11 cellular contexts compared by ENCODE assay signal in genomic region chr2:190404487-190404886, GRCh38. TPM values are rescaled to one million over a fixed set of nuclear protein-coding genes. Genes with fewer than 3 reads are reported as not detected.
A peak's percentile ranks its signal among the peaks of the same experiment; 100 is the strongest.
DNase-seq lines count a peak whose midpoint lies in the region; ATAC-seq, FAIRE-seq and TF ChIP-seq lines count a peak whose summit lies in the region.
"Had no signal": no experiment of that assay in that cellular context is flagged by ENCODE, and none has a peak within 500 bp of the region (broad histone marks: within the 10 kb centered on the region; RNA-seq: fewer than 3 reads in every experiment).

No MANE protein-coding gene starts in this region.

- H3K36me3 ChIP-seq in small intestine (ENCODE audit: control insufficient read depth in 2 of 2, insufficient read depth in 2 of 2, low read length in 2 of 2) = no peaks in the 10 kb centered on the region
- H3K36me3 ChIP-seq: BE2C, heart left ventricle had no signal

- no peak overlapping the region for H3K4me3 ChIP-seq in choroid plexus epithelial cell (ENCODE audit: low read depth, low read length)
- H3K4me3 ChIP-seq in small intestine (ENCODE audit: low read depth in 1 of 2, low read length in 2 of 2) = no peak overlapping the region
- H3K4me3 ChIP-seq: heart left ventricle had no signal

- H3K36me3 Mint-ChIP-seq in effector memory CD8-positive, alpha-beta T cell (ENCODE audit: insufficient read depth) = peaks cover 16% of the 10 kb centered on the region

- H3K27ac ChIP-seq in small intestine (ENCODE audit: low read depth in 1 of 2, low read length in 1 of 2) = no peak overlapping the region
- H3K27ac ChIP-seq: heart left ventricle had no signal

- DNase-seq in activated T-cell treated with anti-CD3 and anti-CD28 coated beads for 24 hours (ENCODE audit: low read depth) (peak; percentile 33), activated T-cell treated with anti-CD3 and anti-CD28 coated beads for 4 hours (no peak), NOMO-1 (lab: John Stamatoyannopoulos, UW; ENCODE audit: unreplicated experiment in 2 of 2) (peak; percentile 65 to 86), choroid plexus epithelial cell (ENCODE audit: low read depth) (peak; percentile 28), small intestine (peak; percentile 84), NCI-H1694 treated with DMSO at 0.1 percent for 48 hours (lab: John Stamatoyannopoulos, UW) (no peak)
- DNase-seq in effector memory CD8-positive, alpha-beta T cell = no peak
- DNase-seq in activated CD8-positive, alpha-beta memory T cell treated with anti-CD3 and anti-CD28 coated beads, Interleukin-2, amount 50 U/mL, for 48 hours = no peak
- DNase-seq: BE2C, heart left ventricle, NCI-H2171 treated with DMSO at 0.1 percent for 48 hours had no signal

- no peak for ATAC-seq in effector memory CD8-positive, alpha-beta T cell (replicated peaks)
- ATAC-seq: heart left ventricle had no signal

- H3K27me3 Mint-ChIP-seq in effector memory CD8-positive, alpha-beta T cell = no peaks in the 10 kb centered on the region

- no peak for FAIRE-seq in small intestine (lab: Jason Lieb, UNC)

- no peak overlapping the region for H3K4me3 Mint-ChIP-seq in effector memory CD8-positive, alpha-beta T cell

- H3K27me3 ChIP-seq in small intestine (ENCODE audit: control insufficient read depth in 2 of 2, insufficient read depth in 2 of 2, low read length in 2 of 2) = no peaks in the 10 kb centered on the region
- H3K27me3 ChIP-seq: BE2C, heart left ventricle had no signal

- H3K9me3 ChIP-seq in small intestine (ENCODE audit: control insufficient read depth, low read depth) = no peaks in the 10 kb centered on the region
- H3K9me3 ChIP-seq: BE2C, heart left ventricle had no signal

- no peak for TF ChIP-seq CTCF in choroid plexus epithelial cell (conservative IDR thresholded peaks at IDR 0.05; ENCODE audit: low read depth, low read length)

- peaks cover 1 to 10% of the 10 kb centered on the region in 2 donors for H3K4me1 Mint-ChIP-seq in effector memory CD8-positive, alpha-beta T cell (ENCODE audit: low read depth in 2 of 2)

- no peaks in the 10 kb centered on the region for H3K9me3 Mint-ChIP-seq in effector memory CD8-positive, alpha-beta T cell

- no peak overlapping the region for H3K27ac Mint-ChIP-seq in effector memory CD8-positive, alpha-beta T cell

- H3K4me1 ChIP-seq in small intestine (ENCODE audit: control insufficient read depth in 2 of 2, insufficient read depth in 1 of 2, low read depth in 1 of 2, low read length in 1 of 2) = peaks cover 0 to 3% of the 10 kb centered on the region in 2 donors
- H3K4me1 ChIP-seq: BE2C had no signal

RNA-seq across cellular contexts. Expression of gene MFSD6, which starts 3.7 kb away (rescaled TPM):
- 10 to 100 TPM in 2 of 3 donors, 1 to 10 TPM in 1; 5.9 to 20.0 (median 10.3) TPM for polyA plus RNA-seq in small intestine

Comparison
In these comparisons a context has a peak if more than half of its experiments do, and no peak if none do; other contexts are left out.
1. DNase-seq: peak in activated T-cell treated with anti-CD3 and anti-CD28 coated beads for 24 hours (single experiment), NOMO-1 (2 of 2), choroid plexus epithelial cell (single experiment) and small intestine (single experiment); none in activated T-cell treated with anti-CD3 and anti-CD28 coated beads for 4 hours (single experiment), NCI-H1694 treated with DMSO at 0.1 percent for 48 hours (single experiment), effector memory CD8-positive, alpha-beta T cell (0 of 3) and activated CD8-positive, alpha-beta memory T cell treated with anti-CD3 and anti-CD28 coated beads, Interleukin-2, amount 50 U/mL, for 48 hours (single experiment).